9 cellular contexts compared by ENCODE assay signal in genomic region chr6:52245425-52245824, GRCh38. TPM values are rescaled to one million over a fixed set of nuclear protein-coding genes. Genes with fewer than 3 reads are reported as not detected.
"Had no signal": no experiment of that assay in that cellular context is flagged by ENCODE, and none has a peak within 500 bp of the region (broad histone marks: within the 10 kb centered on the region; RNA-seq: fewer than 3 reads in every experiment).

No MANE protein-coding gene starts in this region.

- ATAC-seq: GM12878 had no signal

- DNase-seq: GDM1, GF-D8 had no signal

- H3K4me3 ChIP-seq: GM12878 had no signal

- FAIRE-seq: G401.6, GM12878, GM12891, GM12892, GM18507, GM19239 had no signal

RNA-seq across cellular contexts. Expression of gene IL17F, which starts 1.1 kb away (rescaled TPM):
- total RNA-seq: G401, GM12878 had no signal

RNA-seq across cellular contexts. Expression of gene IL17A, which starts 59.2 kb away (rescaled TPM):
- total RNA-seq: G401, GM12878 had no signal
- polyA plus RNA-seq: GM12878 had no signal
